Comparison of ENCODE assay signal across 8 cellular contexts in genomic region chr12:32273063-32273521, GRCh38.
A peak's percentile ranks its signal among the peaks of the same experiment; 100 is the strongest.
DNase-seq lines count a peak whose midpoint lies in the region; ATAC-seq and TF ChIP-seq lines count a peak whose summit lies in the region.

No MANE protein-coding gene starts in this region.

- intact Hi-C loops in activated T-helper 1 cell treated with anti-CD3 and anti-CD28 coated beads, Interleukin-12 subunit alpha, Interleukin-12 subunit beta, Interleukin-2, Interleukin-4 antibody, amounts not matched to agents 30 ng/mL and 10 ng/mL and 1 ng/mL, durations not matched to agents 14 hours and 24 hours and 36 hours (cut with micrococcal nuclease), result no loop called here
- intact Hi-C loops in transverse colon (cut with DNase I; ENCODE audit: low total_unique reads), result no loop called here

- H3K4me1 ChIP-seq in gastroesophageal sphincter (peaks cover 0 to 18% (median 2%) of the 10 kb centered on the region in 3 donors), transverse colon (peaks cover 7 to 33% (median 12%) of the 10 kb centered on the region in 4 donors)

- peak overlapping the region; percentile 89 for H3K27ac Mint-ChIP-seq in activated naive CD4-positive, alpha-beta T cell treated with anti-CD3 and anti-CD28 coated beads, Interleukin-2, amount 10 ng/mL, durations not matched to agents 7 days and 5 days
- H3K27ac Mint-ChIP-seq in activated T-helper 1 cell treated with anti-CD3 and anti-CD28 coated beads, Interleukin-12 subunit alpha, Interleukin-12 subunit beta, Interleukin-2, Interleukin-4 antibody, amounts not matched to agents 30 ng/mL and 10 ng/mL and 1 ng/mL, durations not matched to agents 14 hours and 24 hours and 36 hours, result peak overlapping the region; percentile 64
- H3K27ac Mint-ChIP-seq in stimulated activated naive CD8-positive, alpha-beta T cell treated with anti-CD3 and anti-CD28 coated beads, Interleukin-15, amount 100 ng/mL, for 72 hours, result peak overlapping the region; percentile 64 to 89

- no peak overlapping the region for H3K4me3 Mint-ChIP-seq in activated naive CD4-positive, alpha-beta T cell treated with anti-CD3 and anti-CD28 coated beads, Interleukin-2, amount 10 ng/mL, durations not matched to agents 7 days and 5 days
- H3K4me3 Mint-ChIP-seq in activated T-helper 1 cell treated with anti-CD3 and anti-CD28 coated beads, Interleukin-12 subunit alpha, Interleukin-12 subunit beta, Interleukin-2, Interleukin-4 antibody, amounts not matched to agents 30 ng/mL and 10 ng/mL and 1 ng/mL, durations not matched to agents 14 hours and 24 hours and 36 hours, result peak overlapping the region; percentile 20
- H3K4me3 Mint-ChIP-seq in stimulated activated naive CD8-positive, alpha-beta T cell treated with anti-CD3 and anti-CD28 coated beads, Interleukin-15, amount 100 ng/mL, for 72 hours, result peak overlapping the region; percentile 66 to 79

- H3K36me3 ChIP-seq in gastroesophageal sphincter (no peaks in the 10 kb centered on the region), transverse colon (no peaks in the 10 kb centered on the region)

- H3K27me3 ChIP-seq in gastroesophageal sphincter (no peaks in the 10 kb centered on the region), transverse colon (no peaks in the 10 kb centered on the region)

- H3K4me1 Mint-ChIP-seq in activated naive CD4-positive, alpha-beta T cell treated with anti-CD3 and anti-CD28 coated beads, Interleukin-2, amount 10 ng/mL, durations not matched to agents 7 days and 5 days, result peaks cover 21% of the 10 kb centered on the region
- H3K4me1 Mint-ChIP-seq in activated T-helper 1 cell treated with anti-CD3 and anti-CD28 coated beads, Interleukin-12 subunit alpha, Interleukin-12 subunit beta, Interleukin-2, Interleukin-4 antibody, amounts not matched to agents 30 ng/mL and 10 ng/mL and 1 ng/mL, durations not matched to agents 14 hours and 24 hours and 36 hours (ENCODE audit: low read depth), result peaks cover 17% of the 10 kb centered on the region
- H3K4me1 Mint-ChIP-seq in stimulated activated naive CD8-positive, alpha-beta T cell treated with anti-CD3 and anti-CD28 coated beads, Interleukin-15, amount 100 ng/mL, for 72 hours, result peaks cover 18% of the 10 kb centered on the region

- no peak for DNase-seq in activated naive CD4-positive, alpha-beta T cell treated with anti-CD3 and anti-CD28 coated beads, Interleukin-2, amount 10 ng/mL, durations not matched to agents 7 days and 5 days
- no peak for DNase-seq in activated naive CD4-positive, alpha-beta T cell (lab: John Stamatoyannopoulos, UW)
- DNase-seq in activated T-helper 1 cell treated with anti-CD3 and anti-CD28 coated beads, Interleukin-12 subunit alpha, Interleukin-12 subunit beta, Interleukin-2, Interleukin-4 antibody, amounts not matched to agents 30 ng/mL and 10 ng/mL and 1 ng/mL, durations not matched to agents 14 hours and 24 hours and 36 hours (ENCODE audit: low spot score), result no peak
- DNase-seq in stimulated activated naive CD8-positive, alpha-beta T cell treated with anti-CD3 and anti-CD28 coated beads, Interleukin-15, amount 100 ng/mL, for 72 hours, result peak in 1 of 2 donors; percentile 3
- no peak for DNase-seq in transverse colon
- no peak for DNase-seq in central memory CD4-positive, alpha-beta T cell

- WGBS in gastroesophageal sphincter (ENCODE audit: low coverage in 1 of 2), 2 donors, result 41 to 73% methylated on average over 3 to 4 of the region's 4 CpGs
- 50 to 61% methylated on average over 4 of the region's 4 CpGs for WGBS in transverse colon (ENCODE audit: low coverage in 1 of 2), 2 donors

- CTCF ChIA-PET in activated naive CD4-positive, alpha-beta T cell treated with anti-CD3 and anti-CD28 coated beads, Interleukin-2, amount 10 ng/mL, durations not matched to agents 7 days and 5 days (lab: Charles Lee), result no interaction called here

- TF ChIP-seq POLR2A in gastroesophageal sphincter (IDR thresholded peaks at IDR 0.05) (no peak), transverse colon (IDR thresholded peaks at IDR 0.05) (no peak)

- H3K9me3 ChIP-seq in gastroesophageal sphincter (no peaks in the 10 kb centered on the region), transverse colon (no peaks in the 10 kb centered on the region)

- no peaks in the 10 kb centered on the region for H3K27me3 Mint-ChIP-seq in activated naive CD4-positive, alpha-beta T cell treated with anti-CD3 and anti-CD28 coated beads, Interleukin-2, amount 10 ng/mL, durations not matched to agents 7 days and 5 days
- no peaks in the 10 kb centered on the region for H3K27me3 Mint-ChIP-seq in activated T-helper 1 cell treated with anti-CD3 and anti-CD28 coated beads, Interleukin-12 subunit alpha, Interleukin-12 subunit beta, Interleukin-2, Interleukin-4 antibody, amounts not matched to agents 30 ng/mL and 10 ng/mL and 1 ng/mL, durations not matched to agents 14 hours and 24 hours and 36 hours (ENCODE audit: insufficient read depth)
- no peaks in the 10 kb centered on the region for H3K27me3 Mint-ChIP-seq in stimulated activated naive CD8-positive, alpha-beta T cell treated with anti-CD3 and anti-CD28 coated beads, Interleukin-15, amount 100 ng/mL, for 72 hours

- in situ Hi-C loops in transverse colon (cut with MboI; ENCODE audit: low pct_ligation_motif_present in 1 of 4, low pct_unique_long_range_greater_than_20kb in 1 of 4, low sequenced_read_pairs in 3 of 4), result no loop called here

- H3K9me3 Mint-ChIP-seq in activated naive CD4-positive, alpha-beta T cell treated with anti-CD3 and anti-CD28 coated beads, Interleukin-2, amount 10 ng/mL, durations not matched to agents 7 days and 5 days, result no peaks in the 10 kb centered on the region
- no peaks in the 10 kb centered on the region for H3K9me3 Mint-ChIP-seq in activated T-helper 1 cell treated with anti-CD3 and anti-CD28 coated beads, Interleukin-12 subunit alpha, Interleukin-12 subunit beta, Interleukin-2, Interleukin-4 antibody, amounts not matched to agents 30 ng/mL and 10 ng/mL and 1 ng/mL, durations not matched to agents 14 hours and 24 hours and 36 hours
- H3K9me3 Mint-ChIP-seq in stimulated activated naive CD8-positive, alpha-beta T cell treated with anti-CD3 and anti-CD28 coated beads, Interleukin-15, amount 100 ng/mL, for 72 hours, result no peaks in the 10 kb centered on the region

- TF ChIP-seq EP300 in gastroesophageal sphincter (IDR thresholded peaks at IDR 0.05) (no peak), transverse colon (IDR thresholded peaks at IDR 0.05; ENCODE audit: low read depth) (no peak)

- no peak overlapping the region for H3K27ac ChIP-seq in gastroesophageal sphincter
- H3K27ac ChIP-seq in transverse colon, result peak overlapping the region in 2 of 4 donors; percentile 3 to 45

- no peaks in the 10 kb centered on the region for H3K36me3 Mint-ChIP-seq in activated naive CD4-positive, alpha-beta T cell treated with anti-CD3 and anti-CD28 coated beads, Interleukin-2, amount 10 ng/mL, durations not matched to agents 7 days and 5 days
- H3K36me3 Mint-ChIP-seq in activated T-helper 1 cell treated with anti-CD3 and anti-CD28 coated beads, Interleukin-12 subunit alpha, Interleukin-12 subunit beta, Interleukin-2, Interleukin-4 antibody, amounts not matched to agents 30 ng/mL and 10 ng/mL and 1 ng/mL, durations not matched to agents 14 hours and 24 hours and 36 hours (ENCODE audit: low read depth), result no peaks in the 10 kb centered on the region

- TF ChIP-seq CTCF in gastroesophageal sphincter (IDR thresholded peaks at IDR 0.05) (no peak), transverse colon (IDR thresholded peaks at IDR 0.05) (no peak)

- ATAC-seq in HG02981 (IDR thresholded peaks at IDR 0.05; ENCODE audit: unreplicated experiment), result peak; percentile 46
- peak; percentile 69 for ATAC-seq in stimulated activated naive CD8-positive, alpha-beta T cell treated with anti-CD3 and anti-CD28 coated beads, Interleukin-15, amount 100 ng/mL, for 72 hours
- no peak for ATAC-seq in gastroesophageal sphincter

- no peak overlapping the region for H3K4me3 ChIP-seq in gastroesophageal sphincter
- no peak overlapping the region for H3K4me3 ChIP-seq in transverse colon
